Comparison of ENCODE assay signal across 11 cellular contexts in the genomic region with DNA sequence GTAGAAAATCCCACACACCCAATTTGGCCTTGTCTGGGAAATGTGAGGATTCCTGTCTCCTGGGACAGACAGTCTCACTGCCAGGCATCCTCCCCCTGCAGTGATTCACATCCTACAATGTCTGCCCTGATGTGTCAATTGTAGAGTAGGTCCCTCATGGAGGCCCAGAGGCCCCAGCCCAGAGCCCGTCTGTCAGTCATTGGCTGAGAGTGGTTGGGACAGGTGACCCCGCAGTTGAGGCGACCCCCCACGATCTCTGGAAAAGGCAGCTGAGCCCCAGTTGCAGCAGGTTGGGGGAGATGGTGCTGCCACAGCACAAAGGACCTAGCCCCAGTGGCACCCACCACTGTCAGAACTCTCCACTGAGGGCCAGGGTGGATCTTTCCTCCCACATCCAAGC.
DNase-seq lines count a peak whose midpoint lies in the region; ATAC-seq and TF ChIP-seq lines count a peak whose summit lies in the region.
"Had no signal": no experiment of that assay in that cellular context is flagged by ENCODE, and none has a peak within 500 bp of the region (broad histone marks: within the 10 kb centered on the region; RNA-seq: fewer than 3 reads in every experiment).

No MANE protein-coding gene starts in this region.

- intact Hi-C loops in posterior vena cava (cut with DNase I) (no loop called here), vagina (cut with DNase I) (no loop called here)

- H3K27ac ChIP-seq in fibroblast of lung (ENCODE audit: insufficient read depth, low read length) (no peak overlapping the region), vagina (no peak overlapping the region)

- TF ChIP-seq CTCF in fibroblast of lung (conservative IDR thresholded peaks at IDR 0.05 in 1 of 2, IDR thresholded peaks at IDR 0.05 in 1 of 2; ENCODE audit: low read depth in 1 of 2, low read length in 2 of 2) (no peak), vagina (IDR thresholded peaks at IDR 0.05) (no peak)

- H3K4me1 ChIP-seq in fibroblast of lung (ENCODE audit: control insufficient read depth, extremely low read depth, insufficient read depth, low read length) (peaks cover 7% of the 10 kb centered on the region), vagina (peaks cover 24% of the 10 kb centered on the region)

- H2AFZ ChIP-seq in fibroblast of lung (ENCODE audit: low read length), result no peak overlapping the region

- H3K27me3 ChIP-seq in fibroblast of lung (ENCODE audit: control insufficient read depth, insufficient read depth, low read length) (no peaks in the 10 kb centered on the region), vagina (no peaks in the 10 kb centered on the region)

- no peak for ATAC-seq in GM21447 (IDR thresholded peaks at IDR 0.05; ENCODE audit: unreplicated experiment)
- ATAC-seq: effector memory CD8-positive, alpha-beta T cell had no signal

- DNase-seq in GM04503 (ENCODE audit: low read depth), result peak; percentile 64
- DNase-seq in RKO (ENCODE audit: low spot score), result peak; percentile 37
- DNase-seq in fibroblast of lung (ENCODE audit: low read depth in 2 of 2), result peak; percentile 36 to 50
- DNase-seq in posterior vena cava (ENCODE audit: low spot score), result peak; percentile 72
- no peak for DNase-seq in central memory CD4-positive, alpha-beta T cell
- no peak for DNase-seq in vagina (ENCODE audit: extremely low spot score in 2 of 2)
- DNase-seq: activated CD4-positive, CD25-positive, alpha-beta regulatory T cell treated with anti-CD3 and anti-CD28 coated beads, Interleukin-2, amount 50 U/mL, for 72 hours; anterior cingulate cortex; effector memory CD8-positive, alpha-beta T cell; NCI-H1048 had no signal

- no peak for TF ChIP-seq POLR2A in vagina (IDR thresholded peaks at IDR 0.05)

- no peaks in the 10 kb centered on the region for H4K20me1 ChIP-seq in fibroblast of lung (ENCODE audit: control insufficient read depth, extremely low read depth, insufficient read depth, low read length)

- H3K4me2 ChIP-seq in fibroblast of lung (ENCODE audit: extremely low read depth, insufficient read depth, low read length), result no peak overlapping the region

- no peaks in the 10 kb centered on the region for H3K79me2 ChIP-seq in fibroblast of lung (ENCODE audit: control insufficient read depth, insufficient read depth, low read length)

- H3K36me3 ChIP-seq in fibroblast of lung (ENCODE audit: control insufficient read depth, insufficient read depth, low read length) (no peaks in the 10 kb centered on the region), vagina (no peaks in the 10 kb centered on the region)

- H3K9ac ChIP-seq in fibroblast of lung (ENCODE audit: insufficient read depth, low read length), result no peak overlapping the region

- H3K4me3 ChIP-seq in fibroblast of lung (replicated peaks in 1 of 4; ENCODE audit: control extremely low read depth in 1 of 4, insufficient read depth in 1 of 4, low read depth in 3 of 4, low read length in 4 of 4) (no peak overlapping the region), vagina (no peak overlapping the region)

- H3K9me3 ChIP-seq in fibroblast of lung (ENCODE audit: control insufficient read depth, insufficient read depth, low read depth, low read length) (no peaks in the 10 kb centered on the region), vagina (no peaks in the 10 kb centered on the region)

Comparison
In these comparisons a context has a peak if more than half of its experiments do, and no peak if none do; other contexts are left out.
1. DNase-seq: peak in GM04503 (single experiment), RKO (single experiment), fibroblast of lung (2 of 2) and posterior vena cava (single experiment); none in central memory CD4-positive, alpha-beta T cell (single experiment) and vagina (0 of 2).